14 cellular contexts compared by ENCODE assay signal in the genomic region with DNA sequence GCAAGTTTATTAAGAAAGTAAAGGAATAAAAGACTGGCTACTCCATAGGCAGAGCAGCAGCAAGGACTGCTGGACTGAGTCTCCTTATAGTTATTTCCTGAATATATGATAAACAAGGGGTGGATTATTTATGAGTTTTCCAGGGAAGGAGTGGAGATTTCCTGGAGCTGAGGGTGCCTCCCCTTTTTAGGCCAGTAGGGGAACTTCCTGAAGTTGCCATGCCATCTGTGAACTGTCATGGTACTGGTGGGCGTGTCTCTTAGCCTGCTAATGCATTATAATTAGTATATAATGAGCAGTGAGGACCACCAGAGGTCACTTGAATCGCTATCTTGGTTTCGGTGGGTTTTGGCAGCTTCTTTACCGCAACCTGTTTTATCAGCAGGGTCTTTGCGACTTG. TPM values are rescaled to one million over a fixed set of nuclear protein-coding genes. Genes with fewer than 3 reads are reported as not detected.
DNase-seq lines count a peak whose midpoint lies in the region; ATAC-seq and TF ChIP-seq lines count a peak whose summit lies in the region.
"Had no signal": no experiment of that assay in that cellular context is flagged by ENCODE, and none has a peak within 500 bp of the region (broad histone marks: within the 10 kb centered on the region; RNA-seq: fewer than 3 reads in every experiment).

No MANE protein-coding gene starts in this region.

- peaks cover 4% of the 10 kb centered on the region for H3K27me3 Mint-ChIP-seq in glutamatergic neuron (ENCODE audit: unreplicated experiment)
- H3K27me3 Mint-ChIP-seq: activated naive CD8-positive, alpha-beta T cell treated with anti-CD3 and anti-CD28 coated beads, Interleukin-2, amount 10 ng/mL, durations not matched to agents 7 days and 5 days had no signal

- H3K4me1 Mint-ChIP-seq in glutamatergic neuron (ENCODE audit: low read depth, unreplicated experiment), result peaks cover 7% of the 10 kb centered on the region

- no peaks in the 10 kb centered on the region for H3K9me3 ChIP-seq in left ventricle myocardium inferior (replicated peaks)

- intact Hi-C loops in left ventricle myocardium inferior (cut with micrococcal nuclease), result no loop called here
- intact Hi-C loops in left cardiac atrium (cut with DNase I), result no loop called here

- DNase-seq in left ventricle myocardium inferior, result no peak
- no peak for DNase-seq in left cardiac atrium
- no peak for DNase-seq in glutamatergic neuron
- DNase-seq in pons (ENCODE audit: low spot score), result no peak
- DNase-seq in Kasumi-1 (lab: John Stamatoyannopoulos, UW), result no peak
- no peak for DNase-seq in ACHN
- DNase-seq: activated naive CD8-positive, alpha-beta T cell treated with anti-CD3 and anti-CD28 coated beads, Interleukin-2, amount 10 ng/mL, durations not matched to agents 7 days and 5 days; NCI-H1417; RPMI8226; stimulated activated CD4-positive, alpha-beta T cell treated with anti-CD3 and anti-CD28 coated beads, Interleukin-4, amount 100 ng/mL, for 24 hours; stimulated activated naive CD4-positive, alpha-beta T cell treated with Interleukin-2 at 50 U/mL for 16 hours had no signal

- peaks cover 27% of the 10 kb centered on the region for H3K36me3 Mint-ChIP-seq in glutamatergic neuron (ENCODE audit: unreplicated experiment)

- H3K9me3 Mint-ChIP-seq in glutamatergic neuron (ENCODE audit: unreplicated experiment), result peaks cover 20% of the 10 kb centered on the region
- H3K9me3 Mint-ChIP-seq: activated naive CD8-positive, alpha-beta T cell treated with anti-CD3 and anti-CD28 coated beads, Interleukin-2, amount 10 ng/mL, durations not matched to agents 7 days and 5 days had no signal

- H3K27ac ChIP-seq in left ventricle myocardium inferior (replicated peaks), result peak overlapping the region; percentile 64

- peaks cover 17% of the 10 kb centered on the region for H3K36me3 ChIP-seq in left ventricle myocardium inferior

- no peak overlapping the region for H3K4me3 ChIP-seq in left ventricle myocardium inferior
- H3K4me3 ChIP-seq in WI38 (ENCODE audit: low read depth, low read length), result no peak overlapping the region

- TF ChIP-seq CTCF in left ventricle myocardium inferior (IDR thresholded peaks at IDR 0.05; ENCODE audit: borderline replicate concordance) (peak; percentile 21), WI38 (IDR thresholded peaks at IDR 0.05; ENCODE audit: low read depth, low read length) (peak; percentile 23; the same call in 1 of the 2 replicates), glutamatergic neuron (IDR thresholded peaks at IDR 0.05; ENCODE audit: partially characterized antibody, unreplicated experiment) (peak; percentile 24)

- H3K4me1 ChIP-seq in left ventricle myocardium inferior, result peaks cover 27% of the 10 kb centered on the region

- in situ Hi-C loops in ACHN (cut with HindIII; ENCODE audit: low pct_ligation_motif_present, low pct_unique_long_range_greater_than_20kb, low sequenced_read_pairs), result no loop called here

- no peak overlapping the region for H3K27ac Mint-ChIP-seq in glutamatergic neuron (ENCODE audit: unreplicated experiment)

- no peaks in the 10 kb centered on the region for H3K27me3 ChIP-seq in left ventricle myocardium inferior (ENCODE audit: low read depth)

- no peak for ATAC-seq in left cardiac atrium
- ATAC-seq in HG02642 (IDR thresholded peaks at IDR 0.05; ENCODE audit: poor library complexity, unreplicated experiment), result no peak

- H3K4me3 Mint-ChIP-seq in glutamatergic neuron (ENCODE audit: unreplicated experiment), result no peak overlapping the region

RNA-seq across cellular contexts. Expression of gene ZSCAN5A, which starts 13.5 kb away (rescaled TPM):
- total RNA-seq in left ventricle myocardium inferior (16.7 TPM), left cardiac atrium (10 to 100 TPM; 16.4 to 18.4 TPM), glutamatergic neuron (ENCODE audit: unreplicated experiment) (13.1 TPM)

RNA-seq across cellular contexts. Expression of gene EDDM13, which starts 28.6 kb away (rescaled TPM):
- total RNA-seq in left ventricle myocardium inferior (0.55 TPM), left cardiac atrium (not detected), glutamatergic neuron (ENCODE audit: unreplicated experiment) (not detected)
- total RNA-seq: renal cortical epithelial cell had no signal
